In genomic region chr6:36361071-36361470, GRCh38 we compare ENCODE assay signal across 12 cellular contexts. TPM values are rescaled to one million over a fixed set of nuclear protein-coding genes. Genes with fewer than 3 reads are reported as not detected.
DNase-seq lines count a peak whose midpoint lies in the region; ATAC-seq and TF ChIP-seq lines count a peak whose summit lies in the region.
"Had no signal": no experiment of that assay in that cellular context is flagged by ENCODE, and none has a peak within 500 bp of the region (broad histone marks: within the 10 kb centered on the region; RNA-seq: fewer than 3 reads in every experiment).

No MANE protein-coding gene starts in this region.

- no peaks in the 10 kb centered on the region for H3K9me2 ChIP-seq in PC-3 (replicated peaks; ENCODE audit: low read length)

- H2BK120ac ChIP-seq in neuronal stem cell (ENCODE audit: low read depth, low read length) = no peak overlapping the region

- no CpG with 5 or more reads among the region's 11 CpGs for WGBS in neuronal stem cell (ENCODE audit: extremely low coverage in 2 of 2, insufficient read length in 2 of 2, insufficient replicate concordance in 1 of 2), 2 donors

- BruUV-seq in PC-3 (replicated peaks; lab: Mats Ljungman, UMichigan) = no TSS peak

- H3K9ac ChIP-seq in BLaER1 (peak overlapping the region; percentile 65), PC-3 (ENCODE audit: low read length) (no peak overlapping the region), neuronal stem cell (ENCODE audit: low read depth, low read length, poor library complexity) (no peak overlapping the region)

- no peak overlapping the region for H3K23ac ChIP-seq in neuronal stem cell (ENCODE audit: low read depth, low read length, poor library complexity)

- no peak for TF ChIP-seq CTCF in PC-3 (conservative IDR thresholded peaks at IDR 0.05; ENCODE audit: low read depth, low read length)

- H3K14ac ChIP-seq in neuronal stem cell (ENCODE audit: low read length) = no peak overlapping the region

- ATAC-seq in GM21619 (IDR thresholded peaks at IDR 0.05; ENCODE audit: unreplicated experiment) = peak; percentile 13
- ATAC-seq in PC-3 = no peak

- no peak overlapping the region for H3K18ac ChIP-seq in neuronal stem cell (ENCODE audit: low read length)

- H2AFZ ChIP-seq in PC-3 (ENCODE audit: low read length) (no peak overlapping the region), neuronal stem cell (ENCODE audit: low read length) (peak overlapping the region; percentile 81)

- intact Hi-C loops in PC-3 (cut with micrococcal nuclease) = loop anchor here (2.0 kb wide), 1 partner anchor 236 kb away; no protein-coding TSS in a partner anchor

- DNase-seq in PC-3 (no peak), neuronal stem cell (ENCODE audit: low spot score) (no peak), NCI-H2171 (lab: John Stamatoyannopoulos, UW) (no peak), NCI-H524 treated with DMSO at 0.1 percent for 48 hours (lab: John Stamatoyannopoulos, UW) (no peak), occipital lobe (lab: John Stamatoyannopoulos, UW) (no peak)
- DNase-seq in activated naive CD4-positive, alpha-beta T cell treated with Interleukin-2 at 50 U/mL for 16 hours = no peak

- H2BK5ac ChIP-seq in neuronal stem cell (ENCODE audit: low read length) = no peak overlapping the region

- H4K20me1 ChIP-seq in BLaER1 = no peaks in the 10 kb centered on the region
- no peaks in the 10 kb centered on the region for H4K20me1 ChIP-seq in PC-3 (ENCODE audit: low read length)

- H3K4me1 ChIP-seq in BLaER1 = peaks cover 45% of the 10 kb centered on the region
- H3K4me1 ChIP-seq in PC-3 (ENCODE audit: insufficient read depth, low read length) = no peaks in the 10 kb centered on the region
- peaks cover 8 to 11% of the 10 kb centered on the region in 2 donors for H3K4me1 ChIP-seq in neuronal stem cell (ENCODE audit: control insufficient read depth in 2 of 2, insufficient read depth in 1 of 2, low read depth in 1 of 2, low read length in 2 of 2)

- POLR2A ChIA-PET in PC-3 (lab: Charles Lee; ENCODE audit: unreplicated experiment) = no interaction called here

- H3K79me1 ChIP-seq in neuronal stem cell (ENCODE audit: low read depth, low read length) = no peaks in the 10 kb centered on the region

- no peak overlapping the region for H2AK5ac ChIP-seq in neuronal stem cell (ENCODE audit: low read depth, low read length)

- H2BK12ac ChIP-seq in neuronal stem cell (ENCODE audit: low read length) = no peak overlapping the region

- CTCF ChIA-PET in PC-3 (lab: Charles Lee) = no interaction called here

- H3K27ac ChIP-seq in BLaER1 (peak overlapping the region; percentile 69), PC-3 (ENCODE audit: low read length) (no peak overlapping the region), neuronal stem cell (replicated peaks; ENCODE audit: low read length) (no peak overlapping the region)
- H3K27ac ChIP-seq: PC-9 had no signal

- no peak overlapping the region for H4K8ac ChIP-seq in neuronal stem cell (ENCODE audit: low read depth, low read length)

- no peak overlapping the region for H3K4ac ChIP-seq in neuronal stem cell (ENCODE audit: low read length)

- no peak overlapping the region for H2BK15ac ChIP-seq in neuronal stem cell (ENCODE audit: low read length)

- H3K9me3 ChIP-seq in BLaER1 (0 out of 2 replicates have a peak, but pooled peaks cover 7% of the 10 kb centered on the region), PC-3 (ENCODE audit: low read length) (no peaks in the 10 kb centered on the region), neuronal stem cell (replicated peaks in 1 of 2; ENCODE audit: control insufficient read depth in 2 of 2, insufficient read depth in 1 of 2, low read depth in 1 of 2, low read length in 2 of 2) (no peaks in the 10 kb centered on the region)
- H3K9me3 ChIP-seq: Caco-2 had no signal

- no peaks in the 10 kb centered on the region for H3F3A ChIP-seq in PC-3 (ENCODE audit: low read length, unreplicated experiment)

- no peak overlapping the region for H4K91ac ChIP-seq in neuronal stem cell (ENCODE audit: low read depth, low read length, poor library complexity)

- peak overlapping the region; percentile 91 for H3K4me2 ChIP-seq in BLaER1
- H3K4me2 ChIP-seq in PC-3 (ENCODE audit: low read length) = 0 out of 2 replicates have a peak overlapping the region, but pooled peaks have one; percentile 54
- H3K4me2 ChIP-seq in neuronal stem cell (ENCODE audit: insufficient read depth, low read length, poor library complexity, severe bottlenecking) = no peak overlapping the region

- H3K36me3 ChIP-seq in BLaER1 (no peaks in the 10 kb centered on the region), PC-3 (ENCODE audit: low read depth, low read length) (no peaks in the 10 kb centered on the region), neuronal stem cell (replicated peaks in 1 of 2; ENCODE audit: control insufficient read depth in 2 of 2, insufficient read depth in 2 of 2, low read length in 2 of 2) (no peaks in the 10 kb centered on the region)

- H3K27me3 ChIP-seq in BLaER1 (no peaks in the 10 kb centered on the region), PC-3 (ENCODE audit: low read length) (no peaks in the 10 kb centered on the region), neuronal stem cell (ENCODE audit: control insufficient read depth in 3 of 3, insufficient read depth in 3 of 3, low read depth in 1 of 3, low read length in 3 of 3) (peaks cover 0 to 2% (median 0%) of the 10 kb centered on the region in 3 experiments)

- no peak overlapping the region for H3K4me3 ChIP-seq in BLaER1
- H3K4me3 ChIP-seq in PC-3 (ENCODE audit: low read length) = no peak overlapping the region
- H3K4me3 ChIP-seq in neuronal stem cell (ENCODE audit: low read length in 2 of 2) = no peak overlapping the region
- H3K4me3 ChIP-seq: PC-9 had no signal

- no peaks in the 10 kb centered on the region for H3K79me2 ChIP-seq in PC-3 (ENCODE audit: low read length)

RNA-seq across cellular contexts. Expression of gene BNIP5, which starts 24.4 kb away (rescaled TPM):
- total RNA-seq in PC-3 (2014; rRNA removed) (not detected in 2 replicates), occipital lobe (not detected)
- 0.01 TPM for polyA plus RNA-seq in neuronal stem cell (2013, experiment 1 of 2)
- polyA plus RNA-seq in neuronal stem cell (2013, experiment 2 of 2) = 0.03 TPM
- total RNA-seq: HT1080, PC-9, SK-MEL-5 had no signal

RNA-seq across cellular contexts. Expression of gene ETV7, which starts 26.4 kb away (rescaled TPM):
- total RNA-seq in PC-3 (2014; rRNA removed) (not detected in 2 replicates), occipital lobe (not detected)
- 0.24 TPM for polyA plus RNA-seq in neuronal stem cell (2013, experiment 1 of 2)
- polyA plus RNA-seq in neuronal stem cell (2013, experiment 2 of 2) = 0.25 TPM
- total RNA-seq: HT1080, SK-MEL-5 had no signal
